In the genomic region with DNA sequence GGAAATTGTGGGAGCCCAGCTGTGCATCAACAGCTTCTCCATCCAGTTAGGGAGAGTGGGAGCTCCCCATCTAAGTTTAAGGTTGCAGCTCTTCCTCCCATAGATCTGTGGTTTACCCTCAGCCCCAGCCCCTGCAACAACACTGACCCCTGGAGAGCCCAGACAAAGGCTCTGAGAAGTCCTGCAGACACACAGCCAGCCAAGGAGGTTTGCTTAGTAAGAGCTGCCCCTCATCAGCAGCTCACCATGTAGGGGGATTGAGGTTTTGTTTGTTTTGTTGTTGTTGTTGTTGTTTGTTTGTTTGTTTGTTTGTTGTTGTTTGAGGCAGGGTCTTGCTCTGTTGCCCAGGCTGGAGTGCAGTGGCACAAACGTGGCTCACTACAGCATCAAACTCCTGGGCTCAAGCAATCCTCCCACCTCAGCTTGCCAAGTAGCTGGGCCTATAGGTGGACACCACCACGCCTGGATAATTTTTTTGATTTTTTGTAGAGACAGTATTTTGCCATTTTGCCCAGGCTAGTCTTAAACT, we compare ENCODE assay signal across 1 cellular context.
TF ChIP-seq lines count a peak whose summit lies in the region.

No MANE protein-coding gene starts in this region.

TF ChIP-seq in K562, 482 proteins besides CTCF, POLR2A, EP300 and RAD21:
- TF ChIP-seq, protein P1, sequence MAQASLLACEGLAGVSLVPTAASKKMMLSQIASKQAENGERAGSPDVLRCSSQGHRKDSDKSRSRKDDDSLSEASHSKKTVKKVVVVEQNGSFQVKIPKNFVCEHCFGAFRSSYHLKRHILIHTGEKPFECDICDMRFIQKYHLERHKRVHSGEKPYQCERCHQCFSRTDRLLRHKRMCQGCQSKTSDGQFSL (CRISPR knock-in tag; IDR thresholded peaks at IDR 0.05) = no peak
- TF ChIP-seq, protein P1 (tag; IDR thresholded peaks at IDR 0.05) = no peak
- peak; percentile 74 for TF ChIP-seq BCOR (IDR thresholded peaks at IDR 0.05)
- TF ChIP-seq ZNF408 (CRISPR knock-in tag; IDR thresholded peaks at IDR 0.05; ENCODE audit: low read depth) = no peak
- TF ChIP-seq FOXP1 (CRISPR knock-in tag; IDR thresholded peaks at IDR 0.05) = peak; percentile 61; the same call in 1 of the 2 replicates
- TF ChIP-seq ZNF239 (CRISPR knock-in tag; IDR thresholded peaks at IDR 0.05) = peak; percentile 97
- peak; percentile 53 for TF ChIP-seq ZNF121 (CRISPR knock-in tag; conservative IDR thresholded peaks at IDR 0.05)
- no peak for TF ChIP-seq SRF (CRISPR knock-in tag; IDR thresholded peaks at IDR 0.05)
- TF ChIP-seq, protein P2, sequence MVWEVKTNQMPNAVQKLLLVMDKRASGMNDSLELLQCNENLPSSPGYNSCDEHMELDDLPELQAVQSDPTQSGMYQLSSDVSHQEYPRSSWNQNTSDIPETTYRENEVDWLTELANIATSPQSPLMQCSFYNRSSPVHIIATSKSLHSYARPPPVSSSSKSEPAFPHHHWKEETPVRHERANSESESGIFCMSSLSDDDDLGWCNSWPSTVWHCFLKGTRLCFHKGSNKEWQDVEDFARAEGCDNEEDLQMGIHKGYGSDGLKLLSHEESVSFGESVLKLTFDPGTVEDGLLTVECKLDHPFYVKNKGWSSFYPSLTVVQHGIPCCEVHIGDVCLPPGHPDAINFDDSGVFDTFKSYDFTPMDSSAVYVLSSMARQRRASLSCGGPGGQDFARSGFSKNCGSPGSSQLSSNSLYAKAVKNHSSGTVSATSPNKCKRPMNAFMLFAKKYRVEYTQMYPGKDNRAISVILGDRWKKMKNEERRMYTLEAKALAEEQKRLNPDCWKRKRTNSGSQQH (CRISPR knock-in tag; IDR thresholded peaks at IDR 0.05) = no peak
- TF ChIP-seq KDM1A (IDR thresholded peaks at IDR 0.05) = peak in 1 of 2 experiments; percentile 40; a peak in 1 of 4 replicates
- TF ChIP-seq MAFF (IDR thresholded peaks at IDR 0.05; ENCODE audit: low read length) = no peak
- TF ChIP-seq RBM25 (IDR thresholded peaks at IDR 0.05; ENCODE audit: low read depth, low read length, severe bottlenecking) = peak; percentile 57
- no peak for TF ChIP-seq GABPB1 (CRISPR knock-in tag; IDR thresholded peaks at IDR 0.05)
- TF ChIP-seq, protein P3, sequence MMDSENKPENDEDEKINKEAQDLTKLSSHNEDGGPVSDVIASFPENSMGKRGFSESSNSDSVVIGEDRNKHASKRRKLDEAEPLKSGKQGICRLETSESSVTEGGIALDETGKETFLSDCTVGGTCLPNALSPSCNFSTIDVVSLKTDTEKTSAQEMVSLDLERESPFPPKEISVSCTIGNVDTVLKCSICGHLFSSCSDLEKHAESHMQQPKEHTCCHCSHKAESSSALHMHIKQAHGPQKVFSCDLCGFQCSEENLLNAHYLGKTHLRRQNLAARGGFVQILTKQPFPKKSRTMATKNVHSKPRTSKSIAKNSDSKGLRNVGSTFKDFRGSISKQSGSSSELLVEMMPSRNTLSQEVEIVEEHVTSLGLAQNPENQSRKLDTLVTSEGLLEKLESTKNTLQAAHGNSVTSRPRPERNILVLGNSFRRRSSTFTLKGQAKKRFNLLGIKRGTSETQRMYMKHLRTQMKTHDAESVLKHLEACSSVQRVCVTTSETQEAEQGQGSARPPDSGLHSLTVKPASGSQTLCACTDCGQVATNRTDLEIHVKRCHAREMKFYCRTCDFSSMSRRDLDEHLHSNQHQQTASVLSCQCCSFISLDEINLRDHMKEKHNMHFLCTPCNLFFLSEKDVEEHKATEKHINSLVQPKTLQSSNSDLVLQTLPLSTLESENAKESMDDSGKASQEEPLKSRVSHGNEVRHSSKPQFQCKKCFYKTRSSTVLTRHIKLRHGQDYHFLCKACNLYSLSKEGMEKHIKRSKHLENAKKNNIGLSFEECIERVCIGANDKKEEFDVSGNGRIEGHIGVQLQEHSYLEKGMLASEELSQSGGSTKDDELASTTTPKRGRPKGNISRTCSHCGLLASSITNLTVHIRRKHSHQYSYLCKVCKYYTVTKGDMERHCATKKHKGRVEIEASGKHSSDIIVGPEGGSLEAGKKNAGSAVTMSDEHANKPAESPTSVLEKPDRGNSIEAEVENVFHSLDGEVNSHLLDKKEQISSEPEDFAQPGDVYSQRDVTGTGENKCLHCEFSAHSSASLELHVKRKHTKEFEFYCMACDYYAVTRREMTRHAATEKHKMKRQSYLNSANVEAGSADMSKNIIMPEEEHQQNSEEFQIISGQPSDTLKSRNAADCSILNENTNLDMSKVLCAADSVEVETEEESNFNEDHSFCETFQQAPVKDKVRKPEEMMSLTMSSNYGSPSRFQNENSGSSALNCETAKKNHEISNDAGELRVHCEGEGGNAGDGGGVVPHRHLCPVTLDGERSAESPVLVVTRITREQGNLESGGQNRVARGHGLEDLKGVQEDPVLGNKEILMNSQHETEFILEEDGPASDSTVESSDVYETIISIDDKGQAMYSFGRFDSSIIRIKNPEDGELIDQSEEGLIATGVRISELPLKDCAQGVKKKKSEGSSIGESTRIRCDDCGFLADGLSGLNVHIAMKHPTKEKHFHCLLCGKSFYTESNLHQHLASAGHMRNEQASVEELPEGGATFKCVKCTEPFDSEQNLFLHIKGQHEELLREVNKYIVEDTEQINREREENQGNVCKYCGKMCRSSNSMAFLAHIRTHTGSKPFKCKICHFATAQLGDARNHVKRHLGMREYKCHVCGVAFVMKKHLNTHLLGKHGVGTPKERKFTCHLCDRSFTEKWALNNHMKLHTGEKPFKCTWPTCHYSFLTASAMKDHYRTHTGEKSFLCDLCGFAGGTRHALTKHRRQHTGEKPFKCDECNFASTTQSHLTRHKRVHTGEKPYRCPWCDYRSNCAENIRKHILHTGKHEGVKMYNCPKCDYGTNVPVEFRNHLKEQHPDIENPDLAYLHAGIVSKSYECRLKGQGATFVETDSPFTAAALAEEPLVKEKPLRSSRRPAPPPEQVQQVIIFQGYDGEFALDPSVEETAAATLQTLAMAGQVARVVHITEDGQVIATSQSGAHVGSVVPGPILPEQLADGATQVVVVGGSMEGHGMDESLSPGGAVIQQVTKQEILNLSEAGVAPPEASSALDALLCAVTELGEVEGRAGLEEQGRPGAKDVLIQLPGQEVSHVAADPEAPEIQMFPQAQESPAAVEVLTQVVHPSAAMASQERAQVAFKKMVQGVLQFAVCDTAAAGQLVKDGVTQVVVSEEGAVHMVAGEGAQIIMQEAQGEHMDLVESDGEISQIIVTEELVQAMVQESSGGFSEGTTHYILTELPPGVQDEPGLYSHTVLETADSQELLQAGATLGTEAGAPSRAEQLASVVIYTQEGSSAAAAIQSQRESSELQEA (IDR thresholded peaks at IDR 0.05; ENCODE audit: low read depth) = no peak
- TF ChIP-seq ZNF174 (CRISPR knock-in tag; IDR thresholded peaks at IDR 0.05) = no peak
- TF ChIP-seq, protein P4, sequence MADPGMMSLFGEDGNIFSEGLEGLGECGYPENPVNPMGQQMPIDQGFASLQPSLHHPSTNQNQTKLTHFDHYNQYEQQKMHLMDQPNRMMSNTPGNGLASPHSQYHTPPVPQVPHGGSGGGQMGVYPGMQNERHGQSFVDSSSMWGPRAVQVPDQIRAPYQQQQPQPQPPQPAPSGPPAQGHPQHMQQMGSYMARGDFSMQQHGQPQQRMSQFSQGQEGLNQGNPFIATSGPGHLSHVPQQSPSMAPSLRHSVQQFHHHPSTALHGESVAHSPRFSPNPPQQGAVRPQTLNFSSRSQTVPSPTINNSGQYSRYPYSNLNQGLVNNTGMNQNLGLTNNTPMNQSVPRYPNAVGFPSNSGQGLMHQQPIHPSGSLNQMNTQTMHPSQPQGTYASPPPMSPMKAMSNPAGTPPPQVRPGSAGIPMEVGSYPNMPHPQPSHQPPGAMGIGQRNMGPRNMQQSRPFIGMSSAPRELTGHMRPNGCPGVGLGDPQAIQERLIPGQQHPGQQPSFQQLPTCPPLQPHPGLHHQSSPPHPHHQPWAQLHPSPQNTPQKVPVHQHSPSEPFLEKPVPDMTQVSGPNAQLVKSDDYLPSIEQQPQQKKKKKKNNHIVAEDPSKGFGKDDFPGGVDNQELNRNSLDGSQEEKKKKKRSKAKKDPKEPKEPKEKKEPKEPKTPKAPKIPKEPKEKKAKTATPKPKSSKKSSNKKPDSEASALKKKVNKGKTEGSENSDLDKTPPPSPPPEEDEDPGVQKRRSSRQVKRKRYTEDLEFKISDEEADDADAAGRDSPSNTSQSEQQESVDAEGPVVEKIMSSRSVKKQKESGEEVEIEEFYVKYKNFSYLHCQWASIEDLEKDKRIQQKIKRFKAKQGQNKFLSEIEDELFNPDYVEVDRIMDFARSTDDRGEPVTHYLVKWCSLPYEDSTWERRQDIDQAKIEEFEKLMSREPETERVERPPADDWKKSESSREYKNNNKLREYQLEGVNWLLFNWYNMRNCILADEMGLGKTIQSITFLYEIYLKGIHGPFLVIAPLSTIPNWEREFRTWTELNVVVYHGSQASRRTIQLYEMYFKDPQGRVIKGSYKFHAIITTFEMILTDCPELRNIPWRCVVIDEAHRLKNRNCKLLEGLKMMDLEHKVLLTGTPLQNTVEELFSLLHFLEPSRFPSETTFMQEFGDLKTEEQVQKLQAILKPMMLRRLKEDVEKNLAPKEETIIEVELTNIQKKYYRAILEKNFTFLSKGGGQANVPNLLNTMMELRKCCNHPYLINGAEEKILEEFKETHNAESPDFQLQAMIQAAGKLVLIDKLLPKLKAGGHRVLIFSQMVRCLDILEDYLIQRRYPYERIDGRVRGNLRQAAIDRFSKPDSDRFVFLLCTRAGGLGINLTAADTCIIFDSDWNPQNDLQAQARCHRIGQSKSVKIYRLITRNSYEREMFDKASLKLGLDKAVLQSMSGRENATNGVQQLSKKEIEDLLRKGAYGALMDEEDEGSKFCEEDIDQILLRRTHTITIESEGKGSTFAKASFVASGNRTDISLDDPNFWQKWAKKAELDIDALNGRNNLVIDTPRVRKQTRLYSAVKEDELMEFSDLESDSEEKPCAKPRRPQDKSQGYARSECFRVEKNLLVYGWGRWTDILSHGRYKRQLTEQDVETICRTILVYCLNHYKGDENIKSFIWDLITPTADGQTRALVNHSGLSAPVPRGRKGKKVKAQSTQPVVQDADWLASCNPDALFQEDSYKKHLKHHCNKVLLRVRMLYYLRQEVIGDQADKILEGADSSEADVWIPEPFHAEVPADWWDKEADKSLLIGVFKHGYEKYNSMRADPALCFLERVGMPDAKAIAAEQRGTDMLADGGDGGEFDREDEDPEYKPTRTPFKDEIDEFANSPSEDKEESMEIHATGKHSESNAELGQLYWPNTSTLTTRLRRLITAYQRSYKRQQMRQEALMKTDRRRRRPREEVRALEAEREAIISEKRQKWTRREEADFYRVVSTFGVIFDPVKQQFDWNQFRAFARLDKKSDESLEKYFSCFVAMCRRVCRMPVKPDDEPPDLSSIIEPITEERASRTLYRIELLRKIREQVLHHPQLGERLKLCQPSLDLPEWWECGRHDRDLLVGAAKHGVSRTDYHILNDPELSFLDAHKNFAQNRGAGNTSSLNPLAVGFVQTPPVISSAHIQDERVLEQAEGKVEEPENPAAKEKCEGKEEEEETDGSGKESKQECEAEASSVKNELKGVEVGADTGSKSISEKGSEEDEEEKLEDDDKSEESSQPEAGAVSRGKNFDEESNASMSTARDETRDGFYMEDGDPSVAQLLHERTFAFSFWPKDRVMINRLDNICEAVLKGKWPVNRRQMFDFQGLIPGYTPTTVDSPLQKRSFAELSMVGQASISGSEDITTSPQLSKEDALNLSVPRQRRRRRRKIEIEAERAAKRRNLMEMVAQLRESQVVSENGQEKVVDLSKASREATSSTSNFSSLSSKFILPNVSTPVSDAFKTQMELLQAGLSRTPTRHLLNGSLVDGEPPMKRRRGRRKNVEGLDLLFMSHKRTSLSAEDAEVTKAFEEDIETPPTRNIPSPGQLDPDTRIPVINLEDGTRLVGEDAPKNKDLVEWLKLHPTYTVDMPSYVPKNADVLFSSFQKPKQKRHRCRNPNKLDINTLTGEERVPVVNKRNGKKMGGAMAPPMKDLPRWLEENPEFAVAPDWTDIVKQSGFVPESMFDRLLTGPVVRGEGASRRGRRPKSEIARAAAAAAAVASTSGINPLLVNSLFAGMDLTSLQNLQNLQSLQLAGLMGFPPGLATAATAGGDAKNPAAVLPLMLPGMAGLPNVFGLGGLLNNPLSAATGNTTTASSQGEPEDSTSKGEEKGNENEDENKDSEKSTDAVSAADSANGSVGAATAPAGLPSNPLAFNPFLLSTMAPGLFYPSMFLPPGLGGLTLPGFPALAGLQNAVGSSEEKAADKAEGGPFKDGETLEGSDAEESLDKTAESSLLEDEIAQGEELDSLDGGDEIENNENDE (IDR thresholded peaks at IDR 0.05; ENCODE audit: low read depth, low read length) = no peak
- TF ChIP-seq SRSF1 (IDR thresholded peaks at IDR 0.05; ENCODE audit: low read depth, low read length) = no peak
- TF ChIP-seq ZNF589 (CRISPR knock-in tag; IDR thresholded peaks at IDR 0.05; ENCODE audit: low read depth) = no peak
- no peak for TF ChIP-seq CHD4 (IDR thresholded peaks at IDR 0.05; ENCODE audit: insufficient read depth, insufficient replicate concordance, low read depth, low read length, poor library complexity, severe bottlenecking)
- TF ChIP-seq, protein P5, sequence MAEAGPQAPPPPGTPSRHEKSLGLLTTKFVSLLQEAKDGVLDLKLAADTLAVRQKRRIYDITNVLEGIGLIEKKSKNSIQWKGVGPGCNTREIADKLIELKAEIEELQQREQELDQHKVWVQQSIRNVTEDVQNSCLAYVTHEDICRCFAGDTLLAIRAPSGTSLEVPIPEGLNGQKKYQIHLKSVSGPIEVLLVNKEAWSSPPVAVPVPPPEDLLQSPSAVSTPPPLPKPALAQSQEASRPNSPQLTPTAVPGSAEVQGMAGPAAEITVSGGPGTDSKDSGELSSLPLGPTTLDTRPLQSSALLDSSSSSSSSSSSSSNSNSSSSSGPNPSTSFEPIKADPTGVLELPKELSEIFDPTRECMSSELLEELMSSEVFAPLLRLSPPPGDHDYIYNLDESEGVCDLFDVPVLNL (CRISPR knock-in tag; IDR thresholded peaks at IDR 0.05; ENCODE audit: low read depth) = no peak
